Comparison of ENCODE assay signal across 15 cellular contexts in the genomic region with DNA sequence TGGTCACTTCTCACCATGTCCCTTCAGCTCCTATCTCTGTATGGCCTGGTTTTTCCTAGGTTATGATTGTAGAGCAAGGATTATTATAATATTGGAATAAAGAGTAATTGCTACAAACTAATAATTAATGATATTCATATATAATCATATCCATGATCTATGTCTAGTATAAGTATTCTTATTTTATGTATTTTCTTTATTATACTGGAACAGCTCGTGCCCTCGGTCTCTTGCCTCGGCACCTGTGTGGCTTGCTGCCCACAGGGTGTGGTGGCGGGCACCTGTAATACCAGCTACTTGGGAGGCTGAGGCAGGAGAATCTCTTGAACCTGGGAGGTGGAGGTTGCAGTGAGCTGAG. TPM values are rescaled to one million over a fixed set of nuclear protein-coding genes. Genes with fewer than 3 reads are reported as not detected.
"Had no signal": no experiment of that assay in that cellular context is flagged by ENCODE, and none has a peak within 500 bp of the region (broad histone marks: within the 10 kb centered on the region; RNA-seq: fewer than 3 reads in every experiment).

No MANE protein-coding gene starts in this region.

RNA-seq across cellular contexts. Expression of a gene that starts 36.5 kb away (rescaled TPM):
- total RNA-seq: fibroblast of lung, foreskin keratinocyte, neural crest cell, osteocyte, skeletal muscle tissue, temporal lobe had no signal
- polyA plus RNA-seq: fibroblast of lung, foreskin keratinocyte had no signal

RNA-seq across cellular contexts. Expression of a gene that starts 42.5 kb away (rescaled TPM):
- total RNA-seq: esophagus mucosa, fibroblast of lung, hepatocyte, liver, neural crest cell, prostate gland, right cardiac atrium, stomach, subcutaneous adipose tissue, temporal lobe, urinary bladder had no signal
- polyA plus RNA-seq: fibroblast of lung, heart left ventricle, hepatocyte, liver, right cardiac atrium, urinary bladder had no signal
